14 cellular contexts compared by ENCODE assay signal in the genomic region with DNA sequence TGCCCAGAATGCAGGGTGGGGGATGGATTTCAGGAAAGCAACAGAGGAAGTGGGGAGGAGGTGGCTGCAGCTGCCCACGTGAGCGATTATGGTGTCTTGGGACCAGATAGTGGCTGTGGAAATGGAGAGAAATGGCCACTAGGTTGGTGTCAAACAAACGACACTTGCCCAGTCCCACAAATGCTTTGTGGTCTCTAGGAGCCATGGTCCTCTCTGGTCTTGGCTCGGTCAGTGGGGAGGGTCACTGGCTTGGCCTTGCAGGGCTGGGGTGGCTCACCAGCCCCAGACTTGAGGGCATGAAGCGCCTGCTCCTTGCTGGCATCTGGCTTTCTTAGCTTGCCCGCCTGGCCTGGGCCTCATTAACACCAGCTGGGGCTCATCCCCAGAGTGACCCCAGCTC. TPM values are rescaled to one million over a fixed set of nuclear protein-coding genes. Genes with fewer than 3 reads are reported as not detected.
DNase-seq lines count a peak whose midpoint lies in the region; ATAC-seq, FAIRE-seq and TF ChIP-seq lines count a peak whose summit lies in the region.
"Had no signal": no experiment of that assay in that cellular context is flagged by ENCODE, and none has a peak within 500 bp of the region (broad histone marks: within the 10 kb centered on the region; RNA-seq: fewer than 3 reads in every experiment).

No MANE protein-coding gene starts in this region.

- DNase-seq in GM12878 (ENCODE audit: low read depth, low spot score) = no peak
- DNase-seq in heart left ventricle = no peak
- no peak for DNase-seq in tibial artery
- DNase-seq in effector memory CD4-positive, alpha-beta T cell = no peak
- DNase-seq: CD8-positive, alpha-beta memory T cell; GOT3; Karpas-422; NCI-H1436; NCI-H2081; NCI-H510A treated with DMSO at 0.1 percent for 48 hours; SHP77 treated with DMSO at 0.1 percent for 48 hours had no signal

- H3K4me1 ChIP-seq in HEK293 (ENCODE audit: control insufficient read depth, insufficient read depth, low read length) (no peaks in the 10 kb centered on the region; the same call in 1 of the 2 replicates), GM12878 (ENCODE audit: control insufficient read depth, insufficient read depth, low read length) (no peaks in the 10 kb centered on the region), mucosa of rectum (ENCODE audit: control insufficient read depth in 2 of 2, insufficient read depth in 2 of 2, low read length in 2 of 2) (peaks cover 59 to 85% of the 10 kb centered on the region in 2 donors), skeletal muscle tissue (ENCODE audit: control insufficient read depth in 3 of 3, insufficient read depth in 3 of 3, low read length in 3 of 3) (peaks cover 76 to 91% (median 81%) of the 10 kb centered on the region in 3 donors), heart left ventricle (peaks cover 0 to 7% (median 0%) of the 10 kb centered on the region in 12 donors), tibial artery (peaks cover 0 to 10% (median 0%) of the 10 kb centered on the region in 4 donors)
- no peaks in the 10 kb centered on the region for H3K4me1 ChIP-seq in effector memory CD4-positive, alpha-beta T cell (ENCODE audit: control insufficient read depth, insufficient read depth, low read length, poor library complexity, severe bottlenecking)

- TF ChIP-seq RAD21 in GM12878 (IDR thresholded peaks at IDR 0.05; ENCODE audit: insufficient read depth, low read depth, low read length) = no peak

- H3K4me2 ChIP-seq in GM12878 (ENCODE audit: control insufficient read depth, insufficient read depth) = no peak overlapping the region

- H3K27me3 ChIP-seq in GM12878 (replicated peaks in 1 of 2; ENCODE audit: control insufficient read depth in 2 of 2, insufficient read depth in 2 of 2, low read length in 1 of 2) (no peaks in the 10 kb centered on the region; a peak in 2 of 4 replicates), mucosa of rectum (ENCODE audit: control insufficient read depth in 2 of 2, insufficient read depth in 2 of 2, low read length in 2 of 2) (no peaks in the 10 kb centered on the region), skeletal muscle tissue (ENCODE audit: control insufficient read depth in 3 of 3, insufficient read depth in 3 of 3, low read length in 3 of 3) (peaks cover 0 to 7% (median 0%) of the 10 kb centered on the region in 3 donors), heart left ventricle (peaks cover 0 to 23% (median 8%) of the 10 kb centered on the region in 9 donors), tibial artery (peaks cover 0 to 26% of the 10 kb centered on the region in 2 donors)
- H3K27me3 ChIP-seq in effector memory CD4-positive, alpha-beta T cell (replicated peaks; ENCODE audit: control insufficient read depth, insufficient read depth, low read length, poor library complexity, severe bottlenecking) = peaks cover 7% of the 10 kb centered on the region

- POLR2A ChIA-PET in HEK293 (lab: Yijun Ruan, JAX) = no interaction called here
- POLR2A ChIA-PET in GM12878 (lab: Charles Lee) = interaction anchor here (1.4 kb wide), 1 partner anchor 9 kb away, joined by 3 read pairs; no protein-coding TSS in a partner anchor

- no peak for TF ChIP-seq CTCF in HEK293 (tag by site-specific recombination; IDR thresholded peaks at IDR 0.05)
- no peak for TF ChIP-seq CTCF in GM12878 (IDR thresholded peaks at IDR 0.05 in 2 of 3, conservative IDR thresholded peaks at IDR 0.05 in 1 of 3; ENCODE audit: control insufficient read depth in 2 of 3, extremely low read depth in 1 of 3, insufficient read depth in 1 of 3, low read depth in 3 of 3, low read length in 3 of 3)
- no peak for TF ChIP-seq CTCF in heart left ventricle (IDR thresholded peaks at IDR 0.05)
- no peak for TF ChIP-seq CTCF in tibial artery (IDR thresholded peaks at IDR 0.05)

- TF ChIP-seq POLR2A in GM12878 (IDR thresholded peaks at IDR 0.05; ENCODE audit: low read depth, low read length) = no peak
- no peak for TF ChIP-seq POLR2A in heart left ventricle (IDR thresholded peaks at IDR 0.05)

- H2AFZ ChIP-seq in GM12878 (ENCODE audit: control insufficient read depth, low read depth, low read length) = no peak overlapping the region

- TF ChIP-seq EP300 in GM12878 (IDR thresholded peaks at IDR 0.05; ENCODE audit: borderline replicate concordance in 1 of 2, control insufficient read depth in 1 of 2, low read depth in 2 of 2, low read length in 2 of 2) = no peak

- H3K9ac ChIP-seq in GM12878 (ENCODE audit: control insufficient read depth, insufficient read depth, low read length) (no peak overlapping the region), mucosa of rectum (ENCODE audit: low read depth in 1 of 2, low read length in 2 of 2) (peak overlapping the region; percentile 3 to 36), skeletal muscle tissue (ENCODE audit: low read depth in 1 of 3, low read length in 3 of 3) (peak overlapping the region in 2 of 3 donors; percentile 34 to 78)

- WGBS in GM12878 (ENCODE audit: insufficient coverage, insufficient replicate concordance, low lambda C conversion rate, missing lambda C conversion rate) = 24% methylated on average over 6 of the region's 6 CpGs
- WGBS in heart left ventricle, 4 donors = 46 to 77% (median 65%) methylated on average over 4 to 6 of the region's 6 CpGs

- in situ Hi-C loops in GM12878 (cut with MboI) = no loop called here

- CTCF ChIA-PET in HEK293 (lab: Yijun Ruan, JAX) (interaction anchor here (1.5 to 1.6 kb wide), 2 partner anchors 51 to 162 kb away, joined by 4 to 5 read pairs; no protein-coding TSS in a partner anchor), GM12878 (lab: Yijun Ruan, JAX) (interaction anchor here (0.9 to 3.0 kb wide), 6 partner anchors 10 to 150 kb away, joined by 3 to 10 read pairs (median 4); no protein-coding TSS in a partner anchor)

- no peaks in the 10 kb centered on the region for H3K9me3 ChIP-seq in HEK293 (ENCODE audit: control insufficient read depth, insufficient read depth, low read depth, low read length)
- no peaks in the 10 kb centered on the region for H3K9me3 ChIP-seq in GM12878 (replicated peaks; ENCODE audit: control insufficient read depth, insufficient read depth, low read length)
- no peaks in the 10 kb centered on the region for H3K9me3 ChIP-seq in mucosa of rectum (ENCODE audit: control insufficient read depth in 2 of 2, low read length in 2 of 2)
- no peaks in the 10 kb centered on the region for H3K9me3 ChIP-seq in skeletal muscle tissue (ENCODE audit: control insufficient read depth in 3 of 3, low read length in 3 of 3)
- H3K9me3 ChIP-seq in heart left ventricle = no peaks in the 10 kb centered on the region
- no peaks in the 10 kb centered on the region for H3K9me3 ChIP-seq in tibial artery
- no peaks in the 10 kb centered on the region for H3K9me3 ChIP-seq in effector memory CD4-positive, alpha-beta T cell (ENCODE audit: control insufficient read depth, low read length)

- intact Hi-C loops in GM12878 (cut with micrococcal nuclease; ENCODE audit: unreplicated experiment) (no loop called here), heart left ventricle (cut with DNase I) (no loop called here), tibial artery (cut with DNase I; ENCODE audit: low total_unique reads) (no loop called here)

- no peaks in the 10 kb centered on the region for H4K20me1 ChIP-seq in GM12878 (ENCODE audit: control insufficient read depth, insufficient read depth)

- SMC1A ChIA-PET in GM12878 (lab: Charles Lee; ENCODE audit: uncharacterized antibody, unreplicated experiment) = interaction anchor here (1.0 to 3.9 kb wide), 6 partner anchors 9 to 55 kb away, joined by 3 to 12 read pairs (median 3); no protein-coding TSS in a partner anchor

- RAD21 ChIA-PET in GM12878 (lab: Charles Lee; ENCODE audit: unreplicated experiment) = interaction anchor here (1.4 to 1.8 kb wide), 3 partner anchors 10 to 125 kb away, joined by 3 to 5 read pairs (median 3); no protein-coding TSS in a partner anchor

- H3K27ac ChIP-seq in HEK293 (ENCODE audit: extremely low read depth, low read depth, low read length) = no peak overlapping the region
- no peak overlapping the region for H3K27ac ChIP-seq in GM12878 (ENCODE audit: control insufficient read depth, insufficient read depth)
- H3K27ac ChIP-seq in mucosa of rectum (ENCODE audit: low read depth in 2 of 2, low read length in 2 of 2) = peak overlapping the region; percentile 68 to 93
- peak overlapping the region; percentile 98 for H3K27ac ChIP-seq in skeletal muscle tissue (ENCODE audit: low read depth, low read length)
- H3K27ac ChIP-seq in heart left ventricle = no peak overlapping the region
- H3K27ac ChIP-seq in tibial artery = no peak overlapping the region
- no peak overlapping the region for H3K27ac ChIP-seq in effector memory CD4-positive, alpha-beta T cell (ENCODE audit: insufficient read depth, low read length, poor library complexity, severe bottlenecking)

- H3K36me3 ChIP-seq in HEK293 (ENCODE audit: control insufficient read depth in 2 of 2, insufficient read depth in 1 of 2, low read length in 2 of 2) = no peaks in the 10 kb centered on the region
- H3K36me3 ChIP-seq in GM12878 (ENCODE audit: control insufficient read depth in 2 of 2, insufficient read depth in 2 of 2, low read length in 1 of 2) = no peaks in the 10 kb centered on the region
- peaks cover 0 to 2% of the 10 kb centered on the region in 2 donors for H3K36me3 ChIP-seq in mucosa of rectum (ENCODE audit: control insufficient read depth in 2 of 2, insufficient read depth in 2 of 2, low read length in 2 of 2)
- peaks cover 6 to 18% (median 11%) of the 10 kb centered on the region in 3 donors for H3K36me3 ChIP-seq in skeletal muscle tissue (ENCODE audit: control insufficient read depth in 3 of 3, insufficient read depth in 3 of 3, low read length in 3 of 3)
- H3K36me3 ChIP-seq in heart left ventricle = no peaks in the 10 kb centered on the region
- no peaks in the 10 kb centered on the region for H3K36me3 ChIP-seq in tibial artery
- H3K36me3 ChIP-seq in effector memory CD4-positive, alpha-beta T cell (ENCODE audit: control insufficient read depth, insufficient read depth, low read length) = no peaks in the 10 kb centered on the region

- BruUV-seq in GM12878 (replicated peaks; lab: Mats Ljungman, UMichigan) = no TSS peak

- ATAC-seq in GM12878 (no peak), heart left ventricle (no peak)

- no peak for FAIRE-seq in GM12878 (lab: Jason Lieb, UNC)

- H3K4me3 ChIP-seq in HEK293 (ENCODE audit: low read depth, low read length) = no peak overlapping the region
- no peak overlapping the region for H3K4me3 ChIP-seq in GM12878
- no peak overlapping the region for H3K4me3 ChIP-seq in mucosa of rectum (ENCODE audit: low read length in 2 of 2)
- H3K4me3 ChIP-seq in skeletal muscle tissue (ENCODE audit: low read length in 3 of 3) = no peak overlapping the region
- H3K4me3 ChIP-seq in heart left ventricle = no peak overlapping the region
- H3K4me3 ChIP-seq in tibial artery = no peak overlapping the region
- no peak overlapping the region for H3K4me3 ChIP-seq in effector memory CD4-positive, alpha-beta T cell (ENCODE audit: insufficient read depth, low read depth, low read length, poor library complexity, severe bottlenecking)

- no peaks in the 10 kb centered on the region for H3K79me2 ChIP-seq in GM12878 (ENCODE audit: control insufficient read depth, insufficient read depth, low read length)

RNA-seq across cellular contexts. Expression of a gene that starts 7.2 kb away (rescaled TPM):
- 46.4 and 54.7 TPM in 2 replicates for total RNA-seq in GM12878 (2013; cell fraction: nucleolus; rRNA removed)
- total RNA-seq in GM12878 (2014; rRNA removed) (0.05 and 0.06 TPM in 2 replicates), GM12878 (2014; rRNA removed; fragmentation: Illumina TruSeq; extraction: Trizol) (0.09 TPM in 2 replicates), GM12878 (2021) (0.18 and 0.21 TPM in 2 replicates), skeletal muscle tissue (33.9 TPM), heart left ventricle (1 to 10 TPM in 1 of 9 donors, under 1 TPM in 8; 0.12 to 2.0 (median 0.69) TPM)
- polyA plus RNA-seq in GM12878 (2011; ENCODE audit: low read depth) = 0.33 TPM
- polyA plus RNA-seq in GM12878 (2011; rRNA removed) (1.9 and 3.0 TPM in 2 replicates), GM12878 (2014; fragmentation: Illumina TruSeq; extraction: Trizol) (0.06 and 0.19 TPM in 2 replicates), GM12878 (2014; fragmentation: Nextera tagmentation; extraction: Ambion mirVana) (under 1 TPM; 0.05 to 0.09 TPM), GM12878 (2014; rRNA removed) (0.09 and 0.10 TPM in 2 replicates), GM12878 (2016; fragmentation: Nextera tagmentation; extraction: Ambion mirVana) (under 1 TPM in 1 of 2 experiments, not detected in 1; 0.17 TPM), heart left ventricle (under 1 TPM; 0.08 to 0.10 TPM)
- 2.3 and 2.7 TPM in 2 replicates for polyA plus RNA-seq in GM12878 (2011; cell fraction: cytosol; rRNA removed)
- 7.6 and 15.7 TPM in 2 replicates for polyA plus RNA-seq in GM12878 (2011; cell fraction: nucleus; rRNA removed)
- 0.61 and 1.5 TPM in 2 replicates for polyA plus RNA-seq in GM12878 (2012)
- 3.7 and 4.6 TPM in 2 replicates for polyA minus RNA-seq in GM12878 (2011; rRNA and poly(A)+ RNA removed)
- polyA minus RNA-seq in GM12878 (2011; cell fraction: cytosol; rRNA and poly(A)+ RNA removed) = 1.9 and 2.0 TPM in 2 replicates
- polyA minus RNA-seq in GM12878 (2011; cell fraction: nucleus; rRNA and poly(A)+ RNA removed) = 2.1 and 2.3 TPM in 2 replicates
- total RNA-seq: CD8-positive, alpha-beta memory T cell had no signal
- polyA plus RNA-seq: CD8-positive, alpha-beta memory T cell had no signal

RNA-seq across cellular contexts. Expression of a gene that starts 58.2 kb away (rescaled TPM):
- total RNA-seq in GM12878 (2013; cell fraction: nucleolus; rRNA removed) = 55.7 and 56.3 TPM in 2 replicates
- total RNA-seq in GM12878 (2014; rRNA removed) (185 and 207 TPM in 2 replicates), GM12878 (2014; rRNA removed; fragmentation: Illumina TruSeq; extraction: Trizol) (147 and 157 TPM in 2 replicates), GM12878 (2021) (122 and 124 TPM in 2 replicates), skeletal muscle tissue (163 TPM), heart left ventricle (100 to 1,000 TPM; 226 to 617 (median 341) TPM)
- polyA plus RNA-seq in GM12878 (2011; ENCODE audit: low read depth) = 68.9 TPM
- polyA plus RNA-seq in GM12878 (2011; rRNA removed) (319 and 379 TPM in 2 replicates), GM12878 (2014; fragmentation: Illumina TruSeq; extraction: Trizol) (192 and 230 TPM in 2 replicates), GM12878 (2014; fragmentation: Nextera tagmentation; extraction: Ambion mirVana) (100 to 1,000 TPM; 101 to 215 TPM), GM12878 (2014; rRNA removed) (164 and 174 TPM in 2 replicates), GM12878 (2016; fragmentation: Nextera tagmentation; extraction: Ambion mirVana) (100 to 1,000 TPM; 249 to 263 TPM), heart left ventricle (100 to 1,000 TPM; 174 to 305 TPM)
- polyA plus RNA-seq in GM12878 (2011; cell fraction: cytosol; rRNA removed) = 203 and 219 TPM in 2 replicates
- 140 and 142 TPM in 2 replicates for polyA plus RNA-seq in GM12878 (2011; cell fraction: nucleus; rRNA removed)
- polyA plus RNA-seq in GM12878 (2012) = 83.3 and 94.6 TPM in 2 replicates
- polyA minus RNA-seq in GM12878 (2011; rRNA and poly(A)+ RNA removed) = 175 and 344 TPM in 2 replicates
- 61.1 and 65.6 TPM in 2 replicates for polyA minus RNA-seq in GM12878 (2011; cell fraction: cytosol; rRNA and poly(A)+ RNA removed)
- 35.7 and 49.8 TPM in 2 replicates for polyA minus RNA-seq in GM12878 (2011; cell fraction: nucleus; rRNA and poly(A)+ RNA removed)

Comparison
In these comparisons a context has a peak if more than half of its experiments do, and no peak if none do; other contexts are left out.
1. H3K27ac ChIP-seq: peak in mucosa of rectum (2 of 2) and skeletal muscle tissue (single experiment); none in HEK293 (single experiment), GM12878 (single experiment), heart left ventricle (0 of 12), tibial artery (0 of 2) and effector memory CD4-positive, alpha-beta T cell (single experiment).